Comparison of ENCODE assay signal across 10 cellular contexts in the genomic region with DNA sequence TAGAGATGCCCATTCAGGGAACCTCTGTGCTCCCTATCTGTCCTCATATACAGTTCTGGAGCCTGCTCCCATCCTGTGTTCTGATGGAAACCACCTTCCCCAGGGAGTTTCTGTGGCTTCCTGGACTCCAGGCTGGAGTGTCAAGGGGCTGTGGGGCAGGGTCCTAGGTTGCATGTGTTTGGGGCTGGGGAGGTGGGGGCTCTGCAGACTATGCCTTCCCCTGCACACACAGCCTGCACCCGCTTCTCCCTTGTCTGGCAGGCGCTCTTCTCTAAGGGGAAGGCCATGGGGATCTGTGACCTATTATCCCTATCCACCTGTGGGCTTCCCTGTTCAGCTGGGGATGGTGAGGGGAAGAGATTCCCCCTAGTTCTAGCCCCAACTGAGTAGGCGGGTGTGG. TPM values are rescaled to one million over a fixed set of nuclear protein-coding genes. Genes with fewer than 3 reads are reported as not detected.
DNase-seq lines count a peak whose midpoint lies in the region; ATAC-seq, FAIRE-seq and TF ChIP-seq lines count a peak whose summit lies in the region.
"Had no signal": no experiment of that assay in that cellular context is flagged by ENCODE, and none has a peak within 500 bp of the region (broad histone marks: within the 10 kb centered on the region; RNA-seq: fewer than 3 reads in every experiment).

No MANE protein-coding gene starts in this region.

- TF ChIP-seq POLR2A in endothelial cell of umbilical vein (IDR thresholded peaks at IDR 0.05; ENCODE audit: low read depth, low read length), result no peak
- no peak for TF ChIP-seq POLR2A in gastrocnemius medialis (IDR thresholded peaks at IDR 0.05)

- H3K4me1 ChIP-seq in endothelial cell of umbilical vein (ENCODE audit: control insufficient read depth, extremely low read depth, insufficient read depth, low read length), result peaks cover 74% of the 10 kb centered on the region
- peaks cover 85 to 95% of the 10 kb centered on the region in 2 donors for H3K4me1 ChIP-seq in gastrocnemius medialis

- intact Hi-C loops in endothelial cell of umbilical vein (cut with micrococcal nuclease), result loop anchor here (1.0 kb wide), 2 partner anchors 9 to 18 kb away; no protein-coding TSS in a partner anchor
- intact Hi-C loops in gastrocnemius medialis (cut with DNase I; ENCODE audit: low total_unique reads), result no loop called here

- no peak overlapping the region for H2AFZ ChIP-seq in endothelial cell of umbilical vein (ENCODE audit: low read depth, low read length)

- FAIRE-seq in endothelial cell of umbilical vein (lab: Jason Lieb, UNC), result peak; percentile 12
- FAIRE-seq: TTC549 had no signal

- ATAC-seq in gastrocnemius medialis (no peak), HG03097 (IDR thresholded peaks at IDR 0.05; ENCODE audit: low FRiP score, unreplicated experiment) (no peak)

- H3K27me3 ChIP-seq in endothelial cell of umbilical vein (ENCODE audit: control insufficient read depth in 2 of 2, insufficient read depth in 2 of 2, low read length in 2 of 2), result no peaks in the 10 kb centered on the region
- no peaks in the 10 kb centered on the region for H3K27me3 ChIP-seq in gastrocnemius medialis

- no peaks in the 10 kb centered on the region for H3K9me1 ChIP-seq in endothelial cell of umbilical vein (replicated peaks; ENCODE audit: control insufficient read depth, extremely low read depth, insufficient read depth, low read length)

- H3K4me2 ChIP-seq in endothelial cell of umbilical vein (ENCODE audit: insufficient read depth, low read length), result peak overlapping the region; percentile 64

- H3K4me3 ChIP-seq in GM08714 (ENCODE audit: low read length) (peak overlapping the region; percentile 79; the same call in 1 of the 2 replicates), endothelial cell of umbilical vein (replicated peaks in 1 of 3; ENCODE audit: insufficient read depth in 1 of 3, low read depth in 1 of 3, low read length in 3 of 3) (no peak overlapping the region), gastrocnemius medialis (peak overlapping the region; percentile 82 to 100 (median 90))

- no peaks in the 10 kb centered on the region for H4K20me1 ChIP-seq in endothelial cell of umbilical vein (replicated peaks; ENCODE audit: control insufficient read depth, extremely low read depth, insufficient read depth, low read length)

- no TSS peak for BruUV-seq in endothelial cell of umbilical vein (replicated peaks; lab: Mats Ljungman, UMichigan)

- H3K36me3 ChIP-seq in endothelial cell of umbilical vein (ENCODE audit: control insufficient read depth in 2 of 2, extremely low read depth in 1 of 2, insufficient read depth in 2 of 2, low read length in 2 of 2) (no peaks in the 10 kb centered on the region), gastrocnemius medialis (no peaks in the 10 kb centered on the region)

- POLR2A ChIA-PET in endothelial cell of umbilical vein (lab: Charles Lee), result interaction anchor here (0.6 kb wide), 1 partner anchor 119 kb away, joined by 8 read pairs; no protein-coding TSS in a partner anchor

- H3K27ac ChIP-seq in endothelial cell of umbilical vein (ENCODE audit: insufficient read depth, low read depth, low read length) (peak overlapping the region; percentile 95), gastrocnemius medialis (peak overlapping the region; percentile 95 to 100 (median 98))

- dilution Hi-C loops in endothelial cell of umbilical vein (cut with MboI; ENCODE audit: extremely low pct_ligation_motif_present, low sequenced_read_pairs), result no loop called here

- CTCF ChIA-PET in endothelial cell of umbilical vein (lab: Charles Lee), result interaction anchor here (0.9 to 2.7 kb wide), 6 partner anchors 8 to 32 kb away, joined by 3 to 7 read pairs (median 4); no protein-coding TSS in a partner anchor

- in situ Hi-C loops in gastrocnemius medialis (cut with MboI; ENCODE audit: low sequenced_read_pairs in 4 of 4), result no loop called here

- DNase-seq in RPMI8226, result peak; percentile 16
- DNase-seq in endothelial cell of umbilical vein (ENCODE audit: low read depth, low spot score), result no peak
- DNase-seq in gastrocnemius medialis, result no peak
- DNase-seq in NCI-H1417 treated with DMSO at 0.1 percent for 48 hours (lab: John Stamatoyannopoulos, UW), result no peak
- DNase-seq in NCI-H2081 (lab: John Stamatoyannopoulos, UW), result no peak
- DNase-seq in GM19238 (ENCODE audit: insufficient read length, low spot score), result no peak

- no peak for TF ChIP-seq CTCF in endothelial cell of umbilical vein (IDR thresholded peaks at IDR 0.05; ENCODE audit: extremely low read depth in 1 of 2, insufficient read depth in 1 of 2, low read depth in 1 of 2, low read length in 2 of 2)
- no peak for TF ChIP-seq CTCF in gastrocnemius medialis (IDR thresholded peaks at IDR 0.05 in 4 of 5, conservative IDR thresholded peaks at IDR 0.05 in 1 of 5)

- peaks cover 83% of the 10 kb centered on the region for H3K79me2 ChIP-seq in endothelial cell of umbilical vein (ENCODE audit: control insufficient read depth, insufficient read depth, low read length)

- H3K9me3 ChIP-seq in endothelial cell of umbilical vein (replicated peaks; ENCODE audit: control insufficient read depth, insufficient read depth, low read length), result no peaks in the 10 kb centered on the region
- H3K9me3 ChIP-seq in gastrocnemius medialis, result no peaks in the 10 kb centered on the region

- peak overlapping the region; percentile 84 for H3K9ac ChIP-seq in endothelial cell of umbilical vein (replicated peaks; ENCODE audit: extremely low read depth, insufficient read depth, low read length)

TF ChIP-seq in endothelial cell of umbilical vein, 7 proteins besides CTCF, POLR2A, EP300 and RAD21:
- no peak for TF ChIP-seq FOS (IDR thresholded peaks at IDR 0.05; ENCODE audit: borderline replicate concordance, insufficient read depth, low read length)
- TF ChIP-seq JUN (IDR thresholded peaks at IDR 0.05; ENCODE audit: borderline replicate concordance, insufficient read depth, insufficient read length, low read depth), result no peak
- TF ChIP-seq GATA2 (IDR thresholded peaks at IDR 0.05; ENCODE audit: insufficient read depth, insufficient read length, low read depth, low read length), result no peak
- no peak for TF ChIP-seq MYC (IDR thresholded peaks at IDR 0.05; ENCODE audit: low read depth, low read length)
- TF ChIP-seq, protein P1, sequence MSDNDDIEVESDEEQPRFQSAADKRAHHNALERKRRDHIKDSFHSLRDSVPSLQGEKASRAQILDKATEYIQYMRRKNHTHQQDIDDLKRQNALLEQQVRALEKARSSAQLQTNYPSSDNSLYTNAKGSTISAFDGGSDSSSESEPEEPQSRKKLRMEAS (IDR thresholded peaks at IDR 0.05; ENCODE audit: insufficient read depth, insufficient read length), result no peak
- TF ChIP-seq POLR2AphosphoS5 (IDR thresholded peaks at IDR 0.05; ENCODE audit: insufficient read depth, low read depth, low read length), result no peak
- TF ChIP-seq EZH2 (IDR thresholded peaks at IDR 0.05; ENCODE audit: borderline replicate concordance, low read depth, low read length, severe bottlenecking), result no peak

RNA-seq across cellular contexts. Expression of gene RARA, which starts 14.3 kb away (rescaled TPM):
- total RNA-seq in endothelial cell of umbilical vein (37.8 and 43.4 TPM in 2 replicates), gastrocnemius medialis (10 to 100 TPM; 20.3 to 67.0 (median 48.4) TPM)
- 11.2 and 11.9 TPM in 2 replicates for polyA plus RNA-seq in endothelial cell of umbilical vein
- 11.3 and 13.6 TPM in 2 replicates for polyA plus RNA-seq in endothelial cell of umbilical vein (2011; cell fraction: cytosol; rRNA removed)
- 9.9 and 12.3 TPM in 2 replicates for polyA plus RNA-seq in endothelial cell of umbilical vein (2011; cell fraction: nucleus; rRNA removed)
- polyA plus RNA-seq in endothelial cell of umbilical vein (2012), result 27.6 and 34.9 TPM in 2 replicates
- polyA minus RNA-seq in endothelial cell of umbilical vein, result 11.6 and 20.5 TPM in 2 replicates
- polyA minus RNA-seq in endothelial cell of umbilical vein (2011; cell fraction: cytosol; rRNA and poly(A)+ RNA removed), result 6.7 TPM
- polyA minus RNA-seq in endothelial cell of umbilical vein (2011; cell fraction: nucleus; rRNA and poly(A)+ RNA removed), result 8.0 and 10.0 TPM in 2 replicates

RNA-seq across cellular contexts. Expression of gene CDC6, which starts 35.6 kb away (rescaled TPM):
- total RNA-seq in endothelial cell of umbilical vein (49.9 and 55.2 TPM in 2 replicates), gastrocnemius medialis (under 1 TPM in 3 of 4 donors, not detected in 1; 0.27 to 0.75 (median 0.66) TPM)
- 13.4 and 15.5 TPM in 2 replicates for polyA plus RNA-seq in endothelial cell of umbilical vein
- polyA plus RNA-seq in endothelial cell of umbilical vein (2011; cell fraction: cytosol; rRNA removed), result 25.1 and 29.1 TPM in 2 replicates
- polyA plus RNA-seq in endothelial cell of umbilical vein (2011; cell fraction: nucleus; rRNA removed), result 31.9 and 52.5 TPM in 2 replicates
- 18.0 and 33.6 TPM in 2 replicates for polyA plus RNA-seq in endothelial cell of umbilical vein (2012)
- 17.1 and 22.1 TPM in 2 replicates for polyA minus RNA-seq in endothelial cell of umbilical vein
- 40.0 TPM for polyA minus RNA-seq in endothelial cell of umbilical vein (2011; cell fraction: cytosol; rRNA and poly(A)+ RNA removed)
- polyA minus RNA-seq in endothelial cell of umbilical vein (2011; cell fraction: nucleus; rRNA and poly(A)+ RNA removed), result 31.5 and 42.2 TPM in 2 replicates

RNA-seq across cellular contexts. Expression of gene GJD3, which starts 41.2 kb away (rescaled TPM):
- 0.39 and 0.40 TPM in 2 replicates for total RNA-seq in endothelial cell of umbilical vein
- polyA plus RNA-seq in endothelial cell of umbilical vein, result 0.10 TPM in 1 of 2 replicates, not detected in the other
- not detected in 2 replicates for polyA plus RNA-seq in endothelial cell of umbilical vein (2011; cell fraction: cytosol; rRNA removed)
- polyA plus RNA-seq in endothelial cell of umbilical vein (2011; cell fraction: nucleus; rRNA removed), result not detected in 2 replicates
- not detected in 2 replicates for polyA plus RNA-seq in endothelial cell of umbilical vein (2012)
- polyA minus RNA-seq in endothelial cell of umbilical vein, result not detected in 2 replicates
- polyA minus RNA-seq in endothelial cell of umbilical vein (2011; cell fraction: cytosol; rRNA and poly(A)+ RNA removed), result not detected
- not detected in 2 replicates for polyA minus RNA-seq in endothelial cell of umbilical vein (2011; cell fraction: nucleus; rRNA and poly(A)+ RNA removed)
- 1 to 10 TPM in 1 of 4 donors, under 1 TPM in 1, not detected in 2; 0.98 to 1.2 TPM for total RNA-seq in gastrocnemius medialis
- total RNA-seq: epithelial cell of proximal tubule had no signal

Comparison
In these comparisons a context has a peak if more than half of its experiments do, and no peak if none do; other contexts are left out.
1. H3K4me3 ChIP-seq: peak in GM08714 (single experiment) and gastrocnemius medialis (4 of 4); none in endothelial cell of umbilical vein (0 of 3).
2. RNA of gene CDC6, which starts 35.6 kb away (total RNA-seq): 49.9 to 55.2 TPM in endothelial cell of umbilical vein; 0.27 to 0.75 TPM in gastrocnemius medialis; every median in the first group is over 10 times any median in the second.